ENCODE assay signal across 38 cellular contexts in genomic region chr2:208049441-208049840, GRCh38.
"Had no signal": no experiment of that assay in that cellular context is flagged by ENCODE, and none has a peak within 500 bp of the region (broad histone marks: within the 10 kb centered on the region; RNA-seq: fewer than 3 reads in every experiment).

No MANE protein-coding gene starts in this region.

- H3K36me3 ChIP-seq: brain microvascular endothelial cell, Peyer's patch, WERI-Rb-1 had no signal

- H3K9me3 ChIP-seq: Peyer's patch had no signal

- DNase-seq: activated CD4-positive, alpha-beta T cell treated with anti-CD3 and anti-CD28 coated beads for 1 hour; activated CD4-positive, alpha-beta T cell treated with anti-CD3 and anti-CD28 coated beads for 48 hours; activated CD4-positive, alpha-beta T cell treated with anti-CD3 and anti-CD28 coated beads, Interleukin-2, amount 50 U/mL, for 4 hours; activated CD4-positive, CD25-positive, alpha-beta regulatory T cell; activated CD8-positive, alpha-beta T cell treated with anti-CD3 and anti-CD28 coated beads for 36 hours; activated effector memory CD4-positive, alpha-beta T cell treated with anti-CD3 and anti-CD28 coated beads, Interleukin-2, amount 50 U/mL, for 16 hours; activated naive CD4-positive, alpha-beta T cell; activated naive CD4-positive, alpha-beta T cell treated with anti-CD3 and anti-CD28 coated beads, Interleukin-2, amount 50 U/mL, for 16 hours; activated naive CD8-positive, alpha-beta T cell treated with anti-CD3 and anti-CD28 coated beads for 36 hours; activated T-cell treated with anti-CD3 and anti-CD28 coated beads, Interleukin-2, amount 50 U/mL, for 1 hour; activated T-cell treated with anti-CD3 and anti-CD28 coated beads, Interleukin-2, amount 50 U/mL, for 72 hours; amniotic stem cell; aorta; brain microvascular endothelial cell; central memory CD4-positive, alpha-beta T cell; Kasumi-1; KG1; MM.1S; NCI-H1092 treated with DMSO at 0.1 percent for 48 hours; NCI-H1417; NCI-H187; NCI-H2029 treated with DMSO at 0.1 percent for 48 hours; NCI-H2107; NCI-H2171; NCI-H510A; NCI-H526; NCI-H748 treated with DMSO at 0.1 percent for 48 hours; NK-92 treated with Interleukin-12 subunit alpha and Interleukin-12 subunit beta, amount 100 ng/mL, for 24 hours; PC-3; Peyer's patch; RPMI8226; SHP77 treated with DMSO at 0.1 percent for 48 hours; SW 1271; T-helper 1 cell; T-helper 2 cell; T-helper 9 cell; WERI-Rb-1 had no signal

- H3K4me3 ChIP-seq: Peyer's patch had no signal

- H3K4me1 ChIP-seq: Peyer's patch had no signal

- H3K27me3 ChIP-seq: brain microvascular endothelial cell, Peyer's patch had no signal

- ATAC-seq: activated CD8-positive, alpha-beta T cell treated with anti-CD3 and anti-CD28 coated beads for 36 hours; activated T-cell treated with anti-CD3 and anti-CD28 coated beads, Interleukin-2, amount 50 U/mL, for 72 hours; activated T-helper 17 cell treated with anti-CD3 and anti-CD28 coated beads, Interleukin-2, amount 50 U/mL, for 72 hours; PC-3 had no signal

- H3K27ac ChIP-seq: brain microvascular endothelial cell, Peyer's patch, WERI-Rb-1 had no signal
